6 cellular contexts compared by ENCODE assay signal in the genomic region with DNA sequence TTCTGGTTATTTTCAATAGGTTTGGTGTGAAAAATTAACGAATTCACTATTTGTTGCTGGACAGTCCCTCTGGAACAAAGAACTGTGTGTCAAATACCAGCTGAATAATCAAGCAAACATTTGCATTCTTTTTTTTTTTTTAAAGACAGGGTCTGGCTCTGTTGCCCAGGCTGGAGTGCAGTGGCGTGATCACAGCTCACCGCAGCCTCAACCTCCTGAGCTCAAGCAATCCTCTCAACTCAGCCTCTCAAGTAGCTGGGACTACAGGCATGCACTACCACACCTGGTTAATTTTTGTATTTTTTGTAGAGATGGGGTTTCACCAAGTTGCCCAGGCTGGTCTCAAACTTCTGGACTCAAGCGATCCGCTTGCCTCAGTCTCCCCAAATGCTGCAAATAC.
DNase-seq lines count a peak whose midpoint lies in the region; ATAC-seq, FAIRE-seq and TF ChIP-seq lines count a peak whose summit lies in the region.
"Not testable (repeated sequence)": the region's sequence is repeated elsewhere in the genome, so short reads cannot be mapped to it uniquely, and the experiment has no call there.

No MANE protein-coding gene starts in this region.

- not testable (repeated sequence) for H2BK120ac ChIP-seq in H1 (replicated peaks; ENCODE audit: low read depth, low read length)

- H3K79me2 ChIP-seq in H1 (ENCODE audit: control insufficient read depth in 1 of 2, insufficient read depth in 2 of 2, low read length in 2 of 2) = peaks cover 4 to 38% of the 10 kb centered on the region in 2 experiments; a peak in 3 of 4 replicates

- H3K9me3 ChIP-seq in H1 (ENCODE audit: insufficient read depth in 2 of 2, low read depth in 1 of 2, low read length in 1 of 2) = not testable (repeated sequence)

- ATAC-seq in WTC11 = not testable (repeated sequence)

- H2AK5ac ChIP-seq in H1 (ENCODE audit: low read depth, low read length) = not testable (repeated sequence)

- H3K36me3 ChIP-seq in H1 (ENCODE audit: control insufficient read depth in 2 of 4, insufficient read depth in 4 of 4, low read length in 3 of 4) = not testable (repeated sequence)

- H3K4me3 Mint-ChIP-seq in WTC11 = not testable (repeated sequence)

- not testable (repeated sequence) for H3K27me3 ChIP-seq in H1 (replicated peaks in 1 of 4; ENCODE audit: control insufficient read depth in 3 of 4, extremely low read depth in 1 of 4, insufficient read depth in 3 of 4, low read length in 3 of 4)

- FAIRE-seq in H1 (lab: Jason Lieb, UNC) = not testable (repeated sequence)

- not testable (repeated sequence) for TF ChIP-seq CTCF in WTC11 (IDR thresholded peaks at IDR 0.05); H1 (IDR thresholded peaks at IDR 0.05; ENCODE audit: control extremely low read depth in 1 of 3, insufficient read depth in 1 of 3, low read depth in 1 of 3, low read length in 3 of 3)

- peaks cover 14% of the 10 kb centered on the region for H3K4me1 Mint-ChIP-seq in WTC11

- H2BK12ac ChIP-seq in H1 (ENCODE audit: low read depth, low read length) = not testable (repeated sequence)

- H3K36me3 Mint-ChIP-seq in WTC11 = not testable (repeated sequence)

- H4K8ac ChIP-seq in H1 (ENCODE audit: extremely low read depth, insufficient read depth, low read length) = peak overlapping the region; percentile 19; the same call in 1 of the 2 replicates

- H3K27ac ChIP-seq in caudate nucleus (ENCODE audit: low read depth, low read length) (peak overlapping the region; percentile 24), substantia nigra (ENCODE audit: low read depth, low read length, poor library complexity, severe bottlenecking) (peak overlapping the region; percentile 51)
- not testable (repeated sequence) for H3K27ac ChIP-seq in H1 (ENCODE audit: low read depth, low read length)

- H4K20me1 ChIP-seq in H1 (replicated peaks in 1 of 2; ENCODE audit: control insufficient read depth in 1 of 2, insufficient read depth in 2 of 2, low read length in 2 of 2) = peaks cover under 1 to 12% of the 10 kb centered on the region in 2 experiments

- H3K27me3 Mint-ChIP-seq in WTC11 (ENCODE audit: low read depth) = not testable (repeated sequence)

- not testable (repeated sequence) for H3K56ac ChIP-seq in H1 (replicated peaks; ENCODE audit: insufficient read length, low read depth, low read length)

- not testable (repeated sequence) for H2BK20ac ChIP-seq in H1 (ENCODE audit: low read length)

- not testable (repeated sequence) for DNase-seq in WTC11 (ENCODE audit: low spot score); caudate nucleus (lab: John Stamatoyannopoulos, UW); H1 (ENCODE audit: low read depth in 1 of 2, low spot score in 2 of 2); substantia nigra (lab: John Stamatoyannopoulos, UW)
- peak; percentile 41 for DNase-seq in globus pallidus (ENCODE audit: low spot score)
- DNase-seq in pons (ENCODE audit: low spot score) = peak; percentile 50

- not testable (repeated sequence) for H3K14ac ChIP-seq in H1 (ENCODE audit: insufficient read length)

- not testable (repeated sequence) for H3K23ac ChIP-seq in H1 (ENCODE audit: insufficient read length)

- not testable (repeated sequence) for H3K4ac ChIP-seq in H1 (replicated peaks; ENCODE audit: insufficient read length, low read depth, low read length)

- not testable (repeated sequence) for H4K5ac ChIP-seq in H1 (ENCODE audit: insufficient read length, low read depth, low read length)

- CTCF ChIA-PET in WTC11 (lab: Charles Lee); H1 (lab: Charles Lee; ENCODE audit: partially characterized antibody): not testable (repeated sequence)

- not testable (repeated sequence) for H2BK5ac ChIP-seq in H1 (ENCODE audit: low read depth, low read length)

- TF ChIP-seq EP300 in H1 (IDR thresholded peaks at IDR 0.05; ENCODE audit: borderline replicate concordance in 1 of 2, low read depth in 2 of 2, low read length in 2 of 2) = not testable (repeated sequence)

- H3K23me2 ChIP-seq in H1 (ENCODE audit: low read depth, low read length) = not testable (repeated sequence)

- WGBS in H1 (ENCODE audit: extremely low coverage in 1 of 2, insufficient coverage in 1 of 2, insufficient read length in 1 of 2, insufficient replicate concordance in 2 of 2, low coverage in 1 of 2, low lambda C conversion rate in 2 of 2, missing lambda C conversion rate in 1 of 2), 2 experiments = 90% methylated on average over 5 of the region's 5 CpGs; no CpG with 5 or more reads in 1 of the 2 experiments

- TF ChIP-seq POLR2A in H1 (IDR thresholded peaks at IDR 0.05; ENCODE audit: control extremely low read depth in 1 of 2, low read depth in 2 of 2, low read length in 2 of 2) = not testable (repeated sequence)

- not testable (repeated sequence) for H3K4me1 ChIP-seq in H1 (replicated peaks in 1 of 4; ENCODE audit: control insufficient read depth in 3 of 4, insufficient read depth in 4 of 4, low read length in 3 of 4)

- not testable (repeated sequence) for H3K9me3 Mint-ChIP-seq in WTC11

- H2BK15ac ChIP-seq in H1 (ENCODE audit: low read length) = not testable (repeated sequence)

- TF ChIP-seq RAD21 in H1 (IDR thresholded peaks at IDR 0.05 in 1 of 2, conservative IDR thresholded peaks at IDR 0.05 in 1 of 2; ENCODE audit: low read depth in 2 of 2, low read length in 2 of 2) = not testable (repeated sequence)

- not testable (repeated sequence) for H4K91ac ChIP-seq in H1 (replicated peaks; ENCODE audit: insufficient read length, low read length)

- not testable (repeated sequence) for H3K18ac ChIP-seq in H1 (ENCODE audit: extremely low read depth, low read length)

- H3K4me3 ChIP-seq in H1 (ENCODE audit: extremely low read depth in 1 of 4, insufficient read depth in 2 of 4, low read depth in 3 of 4, low read length in 4 of 4) = not testable (repeated sequence)

- H3K79me1 ChIP-seq in H1 (ENCODE audit: low read depth, low read length) = not testable (repeated sequence)

- peak overlapping the region; percentile 41; the same call in 1 of the 2 replicates for H3K27ac Mint-ChIP-seq in WTC11

- POLR2A ChIA-PET in WTC11 (lab: Charles Lee); H1 (lab: Charles Lee; ENCODE audit: partially characterized antibody): not testable (repeated sequence)

- H3K9ac ChIP-seq in H1 (replicated peaks in 1 of 4; ENCODE audit: extremely low read depth in 1 of 4, low read depth in 3 of 4, low read length in 3 of 4) = not testable (repeated sequence)

- not testable (repeated sequence) for H3K4me2 ChIP-seq in H1 (ENCODE audit: insufficient read depth in 1 of 2, low read depth in 2 of 2, low read length in 2 of 2)

- not testable (repeated sequence) for H2AFZ ChIP-seq in H1 (ENCODE audit: low read length)
